Comparison of ENCODE assay signal across 18 cellular contexts in genomic region chr6:78829407-78829806, GRCh38.
"Had no signal": no experiment of that assay in that cellular context is flagged by ENCODE, and none has a peak within 500 bp of the region (broad histone marks: within the 10 kb centered on the region; RNA-seq: fewer than 3 reads in every experiment).

No MANE protein-coding gene starts in this region.

- H3K9me3 Mint-ChIP-seq: activated naive CD8-positive, alpha-beta T cell treated with anti-CD3 and anti-CD28 coated beads, Interleukin-2, amount 50 U/mL, for 24 hours; activated T-helper 1 cell treated with anti-CD3 and anti-CD28 coated beads, Interleukin-12 subunit alpha, Interleukin-12 subunit beta, Interleukin-2, Interleukin-4 antibody, amounts not matched to agents 30 ng/mL and 10 ng/mL and 1 ng/mL, durations not matched to agents 14 hours and 24 hours and 36 hours; naive thymus-derived CD8-positive, alpha-beta T cell; stimulated activated naive B cell treated with anti-CD40 and anti-IgM and Interleukin-4, amounts not matched to agents 10 μg/mL and 1 μg/mL and 100 μg/mL, for 72 hours; WTC11 had no signal

- H3K4me3 ChIP-seq: ascending aorta, gastrocnemius medialis, heart right ventricle, mucosa of descending colon, transverse colon had no signal

- H3K36me3 ChIP-seq: ascending aorta, gastrocnemius medialis, heart right ventricle, neutrophil, transverse colon had no signal

- H3K36me3 Mint-ChIP-seq: naive thymus-derived CD8-positive, alpha-beta T cell; stimulated activated naive B cell treated with anti-CD40 and anti-IgM and Interleukin-4, amounts not matched to agents 10 μg/mL and 1 μg/mL and 100 μg/mL, for 72 hours; WTC11 had no signal

- H3K9me3 ChIP-seq: ascending aorta, gastrocnemius medialis, mucosa of descending colon, neutrophil, transverse colon had no signal

- ATAC-seq: activated naive CD8-positive, alpha-beta T cell treated with anti-CD3 and anti-CD28 coated beads, Interleukin-2, amount 50 U/mL, for 24 hours; gastrocnemius medialis; heart right ventricle; left lobe of liver; mucosa of descending colon; naive thymus-derived CD8-positive, alpha-beta T cell; right cardiac atrium; stimulated activated naive B cell treated with anti-CD40 and anti-IgM and Interleukin-4, amounts not matched to agents 10 μg/mL and 1 μg/mL and 100 μg/mL, for 72 hours; WTC11 had no signal

- H3K27me3 Mint-ChIP-seq: stimulated activated naive B cell treated with anti-CD40 and anti-IgM and Interleukin-4, amounts not matched to agents 10 μg/mL and 1 μg/mL and 100 μg/mL, for 72 hours had no signal

- H3K4me3 Mint-ChIP-seq: activated naive CD8-positive, alpha-beta T cell treated with anti-CD3 and anti-CD28 coated beads, Interleukin-2, amount 50 U/mL, for 24 hours; activated T-helper 1 cell treated with anti-CD3 and anti-CD28 coated beads, Interleukin-12 subunit alpha, Interleukin-12 subunit beta, Interleukin-2, Interleukin-4 antibody, amounts not matched to agents 30 ng/mL and 10 ng/mL and 1 ng/mL, durations not matched to agents 14 hours and 24 hours and 36 hours; naive thymus-derived CD8-positive, alpha-beta T cell; stimulated activated naive B cell treated with anti-CD40 and anti-IgM and Interleukin-4, amounts not matched to agents 10 μg/mL and 1 μg/mL and 100 μg/mL, for 72 hours; WTC11 had no signal

- DNase-seq: activated CD4-positive, alpha-beta T cell treated with anti-CD3 and anti-CD28 coated beads for 48 hours; activated naive CD4-positive, alpha-beta T cell treated with Interleukin-2 at 50 U/mL for 16 hours; activated naive CD8-positive, alpha-beta T cell treated with anti-CD3 and anti-CD28 coated beads, Interleukin-2, amount 50 U/mL, for 24 hours; gastrocnemius medialis; heart right ventricle; mucosa of descending colon; naive thymus-derived CD8-positive, alpha-beta T cell; right cardiac atrium; stimulated activated CD4-positive, alpha-beta T cell treated with anti-CD3 and anti-CD28 coated beads, Interleukin-1b, Interleukin-23, amount 100 ng/mL, for 48 hours; stimulated activated naive B cell treated with anti-CD40 and anti-IgM and Interleukin-4, amounts not matched to agents 10 μg/mL and 1 μg/mL and 100 μg/mL, for 72 hours; transverse colon had no signal

- FAIRE-seq: colon, islet of Langerhans had no signal

- H3K4me1 ChIP-seq: ascending aorta, gastrocnemius medialis had no signal

- H3K27ac ChIP-seq: ascending aorta, gastrocnemius medialis, heart right ventricle, neutrophil, transverse colon had no signal

- H3K4me1 Mint-ChIP-seq: activated naive CD8-positive, alpha-beta T cell treated with anti-CD3 and anti-CD28 coated beads, Interleukin-2, amount 50 U/mL, for 24 hours; naive thymus-derived CD8-positive, alpha-beta T cell; stimulated activated naive B cell treated with anti-CD40 and anti-IgM and Interleukin-4, amounts not matched to agents 10 μg/mL and 1 μg/mL and 100 μg/mL, for 72 hours; WTC11 had no signal

- H3K27ac Mint-ChIP-seq: activated naive CD8-positive, alpha-beta T cell treated with anti-CD3 and anti-CD28 coated beads, Interleukin-2, amount 50 U/mL, for 24 hours; activated T-helper 1 cell treated with anti-CD3 and anti-CD28 coated beads, Interleukin-12 subunit alpha, Interleukin-12 subunit beta, Interleukin-2, Interleukin-4 antibody, amounts not matched to agents 30 ng/mL and 10 ng/mL and 1 ng/mL, durations not matched to agents 14 hours and 24 hours and 36 hours; naive thymus-derived CD8-positive, alpha-beta T cell; stimulated activated naive B cell treated with anti-CD40 and anti-IgM and Interleukin-4, amounts not matched to agents 10 μg/mL and 1 μg/mL and 100 μg/mL, for 72 hours; WTC11 had no signal

- H3K27me3 ChIP-seq: ascending aorta, gastrocnemius medialis, heart right ventricle, neutrophil, transverse colon had no signal
